In genomic region chr15:96119734-96120133, GRCh38 we compare ENCODE assay signal across 24 cellular contexts.
"Had no signal": no experiment of that assay in that cellular context is flagged by ENCODE, and none has a peak within 500 bp of the region (broad histone marks: within the 10 kb centered on the region; RNA-seq: fewer than 3 reads in every experiment).

No MANE protein-coding gene starts in this region.

- DNase-seq: activated CD4-positive, alpha-beta T cell treated with anti-CD3 and anti-CD28 coated beads, Interleukin-2, amount 10 ng/mL, durations not matched to agents 24 days and 14 days; activated CD4-positive, CD25-positive, alpha-beta regulatory T cell; activated CD8-positive, alpha-beta memory T cell treated with anti-CD3 and anti-CD28 coated beads, Interleukin-2, amount 50 U/mL, for 4 hours; activated CD8-positive, alpha-beta T cell treated with anti-CD3 and anti-CD28 coated beads, Interleukin-2, amount 10 ng/mL, durations not matched to agents 7 days and 5 days; activated gamma-delta T cell treated with Interleukin-2 at 50 U/mL for 16 hours; activated T-cell treated with anti-CD3 and anti-CD28 coated beads, Interleukin-2, amount 50 U/mL, for 72 hours; amygdala; body of pancreas; effector CD4-positive, alpha-beta T cell; foreskin melanocyte; head of caudate nucleus; immature natural killer cell; left cardiac atrium; lower lobe of right lung; midbrain; right cardiac atrium; spleen; stimulated activated CD4-positive, alpha-beta T cell treated with anti-CD3 and anti-CD28 coated beads, Interleukin-1b, Interleukin-23, amount 100 ng/mL, for 48 hours; stomach; testis had no signal

- H3K9me3 ChIP-seq: body of pancreas, lower lobe of right lung, neutrophil, spleen, stomach, testis had no signal

- H3K4me3 Mint-ChIP-seq: activated CD4-positive, alpha-beta T cell treated with anti-CD3 and anti-CD28 coated beads, Interleukin-2, amount 10 ng/mL, durations not matched to agents 24 days and 14 days; activated CD8-positive, alpha-beta T cell treated with anti-CD3 and anti-CD28 coated beads, Interleukin-2, amount 10 ng/mL, durations not matched to agents 7 days and 5 days; activated naive CD8-positive, alpha-beta T cell; activated T-cell treated with anti-CD3 and anti-CD28 coated beads, Interleukin-2, amount 50 U/mL, for 72 hours; central memory CD8-positive, alpha-beta T cell; immature natural killer cell had no signal

- H3K36me3 ChIP-seq: lower lobe of right lung, neutrophil, spleen, stomach had no signal

- H3K36me3 Mint-ChIP-seq: activated naive CD8-positive, alpha-beta T cell; immature natural killer cell had no signal

- H3K4me3 ChIP-seq: body of pancreas, coronary artery, lower lobe of right lung, spleen, stomach, testis had no signal

- H3K4me1 ChIP-seq: body of pancreas, lower lobe of right lung, spleen, testis had no signal

- H3K9me3 Mint-ChIP-seq: activated CD4-positive, alpha-beta T cell treated with anti-CD3 and anti-CD28 coated beads, Interleukin-2, amount 10 ng/mL, durations not matched to agents 24 days and 14 days; activated T-cell treated with anti-CD3 and anti-CD28 coated beads, Interleukin-2, amount 50 U/mL, for 72 hours; central memory CD8-positive, alpha-beta T cell; immature natural killer cell had no signal

- H3K4me1 Mint-ChIP-seq: activated CD4-positive, alpha-beta T cell treated with anti-CD3 and anti-CD28 coated beads, Interleukin-2, amount 10 ng/mL, durations not matched to agents 24 days and 14 days; central memory CD8-positive, alpha-beta T cell; immature natural killer cell had no signal

- H3K27me3 ChIP-seq: body of pancreas, neutrophil, spleen, stomach, testis had no signal

- ATAC-seq: activated CD8-positive, alpha-beta T cell treated with anti-CD3 and anti-CD28 coated beads, Interleukin-2, amount 10 ng/mL, durations not matched to agents 7 days and 5 days; activated T-cell treated with anti-CD3 and anti-CD28 coated beads, Interleukin-2, amount 50 U/mL, for 72 hours; body of pancreas; left cardiac atrium; lower lobe of right lung; right cardiac atrium had no signal

- H3K27ac Mint-ChIP-seq: activated CD4-positive, alpha-beta T cell treated with anti-CD3 and anti-CD28 coated beads, Interleukin-2, amount 10 ng/mL, durations not matched to agents 24 days and 14 days; activated CD8-positive, alpha-beta T cell treated with anti-CD3 and anti-CD28 coated beads, Interleukin-2, amount 10 ng/mL, durations not matched to agents 7 days and 5 days; activated naive CD8-positive, alpha-beta T cell; activated T-cell treated with anti-CD3 and anti-CD28 coated beads, Interleukin-2, amount 50 U/mL, for 72 hours; immature natural killer cell had no signal

- H3K27me3 Mint-ChIP-seq: activated CD4-positive, alpha-beta T cell treated with anti-CD3 and anti-CD28 coated beads, Interleukin-2, amount 10 ng/mL, durations not matched to agents 24 days and 14 days had no signal

- H3K27ac ChIP-seq: body of pancreas, coronary artery, lower lobe of right lung, neutrophil, spleen, stomach, testis had no signal
